In genomic region chr5:135367070-135367469, GRCh38 we compare ENCODE assay signal across 21 cellular contexts. TPM values are rescaled to one million over a fixed set of nuclear protein-coding genes. Genes with fewer than 3 reads are reported as not detected.
DNase-seq lines count a peak whose midpoint lies in the region; ATAC-seq and TF ChIP-seq lines count a peak whose summit lies in the region.
"Had no signal": no experiment of that assay in that cellular context is flagged by ENCODE, and none has a peak within 500 bp of the region (broad histone marks: within the 10 kb centered on the region; RNA-seq: fewer than 3 reads in every experiment).

No MANE protein-coding gene starts in this region.

- peak overlapping the region; percentile 45 for H3K27ac Mint-ChIP-seq in progenitor cell of endocrine pancreas
- H3K27ac Mint-ChIP-seq: CD8-positive, alpha-beta T cell had no signal

- H3K4me1 ChIP-seq in SJCRH30: peaks cover 38% of the 10 kb centered on the region
- H3K4me1 ChIP-seq: BE2C had no signal

- no peaks in the 10 kb centered on the region for H3K27me3 ChIP-seq in SJCRH30
- H3K27me3 ChIP-seq: BE2C, MG63 had no signal

- DNase-seq in SJCRH30 (peak; percentile 45 to 80), epidermal melanocyte (ENCODE audit: insufficient read length, low spot score) (peak; percentile 38), progenitor cell of endocrine pancreas (ENCODE audit: low spot score, unreplicated experiment) (no peak), SKM-1 (lab: John Stamatoyannopoulos, UW; ENCODE audit: unreplicated experiment) (no peak), DMS53 (lab: John Stamatoyannopoulos, UW) (no peak)
- DNase-seq: BE2C; CD8-positive, alpha-beta T cell; DND-41; GDM1; GM23248; KBM-7; MG63; NCI-H1105 treated with DMSO at 0.1 percent for 48 hours; NCI-H187; NCI-H345; NCI-H69; NK-92 treated with Interleukin-12 subunit alpha and Interleukin-12 subunit beta, amount 100 ng/mL, for 24 hours; SIG-M5; SW 1271 had no signal

- no peak overlapping the region for H3K4me3 ChIP-seq in SJCRH30
- H3K4me3 ChIP-seq: GM23248, MG63 had no signal

- H3K36me3 ChIP-seq in KOPT-K1 (ENCODE audit: insufficient read depth, low read length) (peaks cover 97% of the 10 kb centered on the region), SJCRH30 (peaks cover 61% of the 10 kb centered on the region)

- no peak overlapping the region for H3K4me3 Mint-ChIP-seq in progenitor cell of endocrine pancreas (ENCODE audit: low read depth)
- H3K4me3 Mint-ChIP-seq: CD8-positive, alpha-beta T cell had no signal

- ATAC-seq in HG03439 (IDR thresholded peaks at IDR 0.05; ENCODE audit: unreplicated experiment): no peak
- ATAC-seq: CD8-positive, alpha-beta T cell had no signal

- H3K9me3 Mint-ChIP-seq in progenitor cell of endocrine pancreas (ENCODE audit: low read depth): no peaks in the 10 kb centered on the region
- H3K9me3 Mint-ChIP-seq: CD8-positive, alpha-beta T cell had no signal

- no peaks in the 10 kb centered on the region for H3K27me3 Mint-ChIP-seq in progenitor cell of endocrine pancreas

- peaks cover 15% of the 10 kb centered on the region for H3K36me3 Mint-ChIP-seq in progenitor cell of endocrine pancreas (ENCODE audit: insufficient read depth)

- H3K27ac ChIP-seq in KOPT-K1 (ENCODE audit: low read depth, low read length, poor library complexity, severe bottlenecking) (peak overlapping the region; percentile 5), SJCRH30 (peak overlapping the region; percentile 80)
- H3K27ac ChIP-seq: GM23248 had no signal

- no peaks in the 10 kb centered on the region for H3K9me3 ChIP-seq in KOPT-K1 (ENCODE audit: insufficient read depth, low read length, poor library complexity, severe bottlenecking)
- no peaks in the 10 kb centered on the region for H3K9me3 ChIP-seq in SJCRH30 (replicated peaks)
- H3K9me3 ChIP-seq: BE2C, MG63 had no signal

- TF ChIP-seq CTCF in progenitor cell of endocrine pancreas (IDR thresholded peaks at IDR 0.05; ENCODE audit: unreplicated experiment): no peak

- H3K4me1 Mint-ChIP-seq in progenitor cell of endocrine pancreas (ENCODE audit: low read depth): peaks cover 3% of the 10 kb centered on the region

RNA-seq across cellular contexts. Expression of gene MACROH2A1, which starts 32.0 kb away (rescaled TPM):
- 243 and 248 TPM in 2 replicates for total RNA-seq in SJCRH30 (2014; rRNA removed; shearing (Covaris generic))
- total RNA-seq in progenitor cell of endocrine pancreas: 311 and 319 TPM in 2 replicates

Comparison
In these comparisons a context has a peak if more than half of its experiments do, and no peak if none do; other contexts are left out.
1. DNase-seq: peak in SJCRH30 (2 of 2) and epidermal melanocyte (single experiment); none in progenitor cell of endocrine pancreas (single experiment), SKM-1 (single experiment) and DMS53 (single experiment).